Comparison of ENCODE assay signal across 7 cellular contexts in the genomic region with DNA sequence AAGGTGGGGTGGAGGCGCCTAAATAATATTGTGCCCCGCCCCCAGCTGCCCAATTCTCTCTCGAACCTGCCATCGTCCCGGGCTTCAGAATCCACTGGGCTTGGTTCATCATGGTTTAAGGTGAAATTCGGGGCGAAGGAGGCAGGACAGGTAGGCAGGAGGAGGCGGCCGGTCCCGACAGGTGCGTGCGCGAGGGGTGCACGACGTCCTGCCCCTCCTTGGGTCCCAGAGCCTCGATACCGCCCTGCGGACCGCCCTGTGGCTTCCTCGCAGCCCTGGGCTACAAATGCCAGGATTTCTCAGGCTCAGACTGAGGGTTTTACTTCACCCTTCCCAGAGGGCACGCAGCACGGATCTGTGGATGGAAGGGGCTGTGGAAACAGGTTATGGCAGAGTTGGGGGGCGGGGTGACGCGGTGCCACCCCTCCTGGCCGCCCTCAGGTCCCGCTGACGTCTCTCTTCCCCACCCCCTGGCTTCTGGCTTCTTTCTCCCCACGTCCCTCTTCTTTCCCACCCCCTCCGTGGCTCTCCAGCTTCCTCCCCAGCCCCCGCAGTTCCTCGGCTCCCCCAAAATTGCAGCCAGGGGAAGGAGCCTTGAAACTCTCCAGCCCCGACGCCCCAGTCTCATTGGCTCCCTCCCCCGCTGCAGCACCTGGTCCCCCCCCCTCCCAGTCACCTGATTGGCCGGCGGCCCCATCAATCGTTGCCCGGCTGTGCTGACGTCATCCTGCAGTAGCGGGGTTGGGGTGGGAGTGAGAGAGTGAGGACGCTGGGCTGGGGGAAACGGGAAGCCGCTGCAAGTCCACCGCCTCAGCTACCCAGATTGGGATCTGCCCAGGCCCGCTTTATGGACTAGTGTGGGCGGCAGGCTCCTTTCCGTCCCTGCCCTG. TPM values are rescaled to one million over a fixed set of nuclear protein-coding genes. Genes with fewer than 3 reads are reported as not detected.
DNase-seq lines count a peak whose midpoint lies in the region; ATAC-seq lines count a peak whose summit lies in the region.

A gene (plus strand): TSS at position 725 of the 890 bp plus-strand sequence. CDS start 278 bp downstream, outside the sequence.

- H3K27me3 Mint-ChIP-seq in activated CD4-positive, alpha-beta T cell treated with anti-CD3 and anti-CD28 coated beads, Interleukin-2, amount 10 ng/mL, durations not matched to agents 7 days and 5 days: no peaks in the 10 kb centered on the region

- peak within 1 kb of the TSS; percentile 86 for H3K4me3 Mint-ChIP-seq in activated CD4-positive, alpha-beta T cell treated with anti-CD3 and anti-CD28 coated beads, Interleukin-2, amount 10 ng/mL, durations not matched to agents 7 days and 5 days

- peak; percentile 69 for DNase-seq in NCI-H345 treated with DMSO at 0.1 percent for 48 hours (lab: John Stamatoyannopoulos, UW; ENCODE audit: unreplicated experiment)
- DNase-seq in activated CD4-positive, alpha-beta T cell treated with anti-CD3 and anti-CD28 coated beads, Interleukin-2, amount 10 ng/mL, durations not matched to agents 7 days and 5 days: peak; percentile 91
- peak; percentile 85 to 88 for DNase-seq in left colon
- peak; percentile 78 to 83 for DNase-seq in stimulated activated CD4-positive, alpha-beta T cell treated with anti-CD3 and anti-CD28 coated beads, Interleukin-1b, Interleukin-23, amount 100 ng/mL, for 4 hours (ENCODE audit: low read depth in 2 of 2)

- H3K27ac ChIP-seq in cingulate gyrus (ENCODE audit: low read depth, low read length): peak within 1 kb of the TSS; percentile 83

- CTCF ChIA-PET in activated CD4-positive, alpha-beta T cell treated with anti-CD3 and anti-CD28 coated beads, Interleukin-2, amount 10 ng/mL, durations not matched to agents 7 days and 5 days (lab: Charles Lee): interaction anchor here (0.6 to 1.0 kb wide), 2 partner anchors 22 to 414 kb away, joined by 3 to 4 read pairs; no protein-coding TSS in a partner anchor

- peaks cover 33% of the 10 kb centered on the region for H3K36me3 Mint-ChIP-seq in activated CD4-positive, alpha-beta T cell treated with anti-CD3 and anti-CD28 coated beads, Interleukin-2, amount 10 ng/mL, durations not matched to agents 7 days and 5 days (ENCODE audit: low read depth)

- POLR2A ChIA-PET in activated CD4-positive, alpha-beta T cell treated with anti-CD3 and anti-CD28 coated beads, Interleukin-2, amount 10 ng/mL, durations not matched to agents 7 days and 5 days (lab: Charles Lee): no interaction called here

- H3K4me1 Mint-ChIP-seq in activated CD4-positive, alpha-beta T cell treated with anti-CD3 and anti-CD28 coated beads, Interleukin-2, amount 10 ng/mL, durations not matched to agents 7 days and 5 days: peaks cover 37% of the 10 kb centered on the region

- intact Hi-C loops in left colon (cut with DNase I, micrococcal nuclease): no loop called here

- ATAC-seq in GM18519 (IDR thresholded peaks at IDR 0.05; ENCODE audit: low FRiP score, unreplicated experiment) (peak; percentile 59), HG03045 (IDR thresholded peaks at IDR 0.05; ENCODE audit: unreplicated experiment) (peak; percentile 72), left colon (peak; percentile 80)

- no peaks in the 10 kb centered on the region for H3K9me3 Mint-ChIP-seq in activated CD4-positive, alpha-beta T cell treated with anti-CD3 and anti-CD28 coated beads, Interleukin-2, amount 10 ng/mL, durations not matched to agents 7 days and 5 days

- peak within 1 kb of the TSS; percentile 89 for H3K27ac Mint-ChIP-seq in activated CD4-positive, alpha-beta T cell treated with anti-CD3 and anti-CD28 coated beads, Interleukin-2, amount 10 ng/mL, durations not matched to agents 7 days and 5 days

RNA-seq across cellular contexts. Expression of the gene that starts here (rescaled TPM):
- 10 to 100 TPM; 74.0 to 74.1 TPM for total RNA-seq in activated CD4-positive, alpha-beta T cell treated with anti-CD3 and anti-CD28 coated beads, Interleukin-2, amount 10 ng/mL, durations not matched to agents 7 days and 5 days
- total RNA-seq in left colon: 10 to 100 TPM in 1 of 2 donors, 1 to 10 TPM in 1; 8.3 to 13.1 TPM

Comparison
In these comparisons a context has a peak if more than half of its experiments do, and no peak if none do; other contexts are left out.
1. Peak in every context shown above with its lines: DNase-seq, ATAC-seq and H3K27ac ChIP-seq.
2. RNA of the gene that starts here (total RNA-seq): 74.0 to 74.1 TPM in activated CD4-positive, alpha-beta T cell treated with anti-CD3 and anti-CD28 coated beads, Interleukin-2, amount 10 ng/mL, durations not matched to agents 7 days and 5 days; 8.3 to 13.1 TPM in left colon; every median in the first group is over 4 times any median in the second.